8 cellular contexts compared by ENCODE assay signal in genomic region chr1:223920805-223921204, GRCh38.
DNase-seq lines count a peak whose midpoint lies in the region; ATAC-seq and TF ChIP-seq lines count a peak whose summit lies in the region.
"Not testable (repeated sequence)": the region's sequence is repeated elsewhere in the genome, so short reads cannot be mapped to it uniquely, and the experiment has no call there.

No MANE protein-coding gene starts in this region.

- not testable (repeated sequence) for H3K4me1 ChIP-seq in HCT116 (ENCODE audit: control insufficient read depth in 1 of 2, insufficient read depth in 2 of 2, low read length in 2 of 2); esophagus muscularis mucosa; right cardiac atrium (ENCODE audit: control insufficient read depth, insufficient read depth, low read length); ovary (ENCODE audit: insufficient read depth); thyroid gland

- not testable (repeated sequence) for H2AFZ ChIP-seq in HCT116 (ENCODE audit: low read depth, low read length, poor library complexity, severe bottlenecking)

- H3K36me3 Mint-ChIP-seq in activated naive CD4-positive, alpha-beta T cell treated with anti-CD3 and anti-CD28 coated beads, Interleukin-2, amount 10 ng/mL, durations not matched to agents 7 days and 5 days = not testable (repeated sequence)

- H3K27me3 ChIP-seq in AG04450 (ENCODE audit: control insufficient read depth, insufficient read depth, low read length); HCT116 (ENCODE audit: insufficient read depth, low read length); esophagus muscularis mucosa; right cardiac atrium (ENCODE audit: control insufficient read depth, insufficient read depth); ovary; thyroid gland: not testable (repeated sequence)

- intact Hi-C loops in HCT116 (cut with micrococcal nuclease); esophagus muscularis mucosa (cut with DNase I); right cardiac atrium (cut with DNase I); ovary (cut with DNase I); thyroid gland (cut with DNase I): not testable (repeated sequence)

- H3K4me3 Mint-ChIP-seq in activated naive CD4-positive, alpha-beta T cell treated with anti-CD3 and anti-CD28 coated beads, Interleukin-2, amount 10 ng/mL, durations not matched to agents 7 days and 5 days = not testable (repeated sequence)

- H3K4me1 Mint-ChIP-seq in activated naive CD4-positive, alpha-beta T cell treated with anti-CD3 and anti-CD28 coated beads, Interleukin-2, amount 10 ng/mL, durations not matched to agents 7 days and 5 days = not testable (repeated sequence)

- H3K27ac Mint-ChIP-seq in activated naive CD4-positive, alpha-beta T cell treated with anti-CD3 and anti-CD28 coated beads, Interleukin-2, amount 10 ng/mL, durations not matched to agents 7 days and 5 days = not testable (repeated sequence)

- not testable (repeated sequence) for H3K4me3 ChIP-seq in AG04450 (ENCODE audit: low read depth, low read length); HCT116 (replicated peaks in 1 of 2; ENCODE audit: low read depth in 1 of 2, low read length in 2 of 2); esophagus muscularis mucosa; right cardiac atrium (ENCODE audit: low read length); ovary; thyroid gland (replicated peaks in 1 of 3)

- WGBS in esophagus muscularis mucosa = no CpG with 5 or more reads among the region's 4 CpGs
- 90% methylated on average over 1 of the region's 4 CpGs for WGBS in right cardiac atrium
- WGBS in ovary, 3 donors = 95 to 100% (median 100%) methylated on average over 1 of the region's 4 CpGs
- 100% methylated on average over 1 of the region's 4 CpGs for WGBS in thyroid gland, 2 donors

- H3K27me3 Mint-ChIP-seq in activated naive CD4-positive, alpha-beta T cell treated with anti-CD3 and anti-CD28 coated beads, Interleukin-2, amount 10 ng/mL, durations not matched to agents 7 days and 5 days = not testable (repeated sequence)

- not testable (repeated sequence) for H3K9me3 Mint-ChIP-seq in activated naive CD4-positive, alpha-beta T cell treated with anti-CD3 and anti-CD28 coated beads, Interleukin-2, amount 10 ng/mL, durations not matched to agents 7 days and 5 days

- not testable (repeated sequence) for BruUV-seq in HCT116 (replicated peaks; lab: Mats Ljungman, UMichigan)

- not testable (repeated sequence) for H3K9me2 ChIP-seq in HCT116 (ENCODE audit: insufficient read depth)

- TF ChIP-seq CTCF in AG04450 (IDR thresholded peaks at IDR 0.05; ENCODE audit: low read depth, low read length) (peak; percentile 16; the same call in 1 of the 2 replicates), HCT116 (IDR thresholded peaks at IDR 0.05 in 2 of 3, conservative IDR thresholded peaks at IDR 0.05 in 1 of 3; ENCODE audit: borderline replicate concordance in 1 of 3, insufficient read depth in 1 of 3, low read depth in 2 of 3, low read length in 2 of 3) (0 out of 6 replicates have a peak, but pooled peaks of 1 of the 3 experiments have one; percentile 8), esophagus muscularis mucosa (IDR thresholded peaks at IDR 0.05) (peak; percentile 7 to 29 (median 14)), thyroid gland (IDR thresholded peaks at IDR 0.05) (peak in 1 of 6 experiments; percentile 23)
- not testable (repeated sequence) for TF ChIP-seq CTCF in ovary (IDR thresholded peaks at IDR 0.05)

- DNase-seq in AG04450 (ENCODE audit: low read depth, low spot score); HCT116 (ENCODE audit: low read depth, low spot score); esophagus muscularis mucosa (ENCODE audit: extremely low spot score): not testable (repeated sequence)
- peak; percentile 1 for DNase-seq in T follicular helper cell (ENCODE audit: low read depth)
- DNase-seq in activated naive CD4-positive, alpha-beta T cell treated with anti-CD3 and anti-CD28 coated beads, Interleukin-2, amount 10 ng/mL, durations not matched to agents 7 days and 5 days = peak; percentile 37
- peak; percentile 38 to 75 (median 69) for DNase-seq in right cardiac atrium
- DNase-seq in ovary = peak; percentile 16 to 43 (median 31)
- DNase-seq in thyroid gland = peak; percentile 54 to 55

- H3K27ac ChIP-seq in AG04450 (ENCODE audit: low read depth, low read length); HCT116 (ENCODE audit: low read depth, low read length); esophagus muscularis mucosa (replicated peaks in 1 of 4); right cardiac atrium (ENCODE audit: low read length); ovary; thyroid gland: not testable (repeated sequence)

- H3K9ac ChIP-seq in HCT116 (ENCODE audit: low read length) = not testable (repeated sequence)

- RAD21 ChIA-PET in HCT116 (lab: Charles Lee; ENCODE audit: low non-redundant PET in 1 of 2, low total read pairs in 2 of 2, uncharacterized antibody in 2 of 2, unreplicated experiment in 2 of 2) = not testable (repeated sequence)

- H3K9me3 ChIP-seq in AG04450 (ENCODE audit: control insufficient read depth, insufficient read depth, low read length); HCT116 (ENCODE audit: control insufficient read depth in 1 of 2, insufficient read depth in 1 of 2, low read depth in 1 of 2, low read length in 2 of 2); esophagus muscularis mucosa; right cardiac atrium (ENCODE audit: control insufficient read depth, low read length); ovary; thyroid gland: not testable (repeated sequence)

- H3K4me2 ChIP-seq in HCT116 (ENCODE audit: low read length) = not testable (repeated sequence)

- peak; percentile 35 for TF ChIP-seq RAD21 in HCT116 (IDR thresholded peaks at IDR 0.05; ENCODE audit: low read depth)

- TF ChIP-seq EP300 in esophagus muscularis mucosa (IDR thresholded peaks at IDR 0.05); ovary (IDR thresholded peaks at IDR 0.05): not testable (repeated sequence)

- H3K79me2 ChIP-seq in HCT116 (ENCODE audit: insufficient read depth, low read length) = not testable (repeated sequence)

- not testable (repeated sequence) for H3K36me3 ChIP-seq in HCT116 (ENCODE audit: control insufficient read depth in 1 of 2, insufficient read depth in 2 of 2, low read length in 2 of 2); esophagus muscularis mucosa; ovary; thyroid gland

- CTCF ChIA-PET in AG04450 (lab: Charles Lee); HCT116 (lab: Charles Lee); activated naive CD4-positive, alpha-beta T cell treated with anti-CD3 and anti-CD28 coated beads, Interleukin-2, amount 10 ng/mL, durations not matched to agents 7 days and 5 days (lab: Charles Lee): not testable (repeated sequence)

- POLR2A ChIA-PET in AG04450 (lab: Yijun Ruan, JAX); HCT116 (lab: Charles Lee): not testable (repeated sequence)

- TF ChIP-seq POLR2A in HCT116 (IDR thresholded peaks at IDR 0.05; ENCODE audit: borderline replicate concordance, extremely low read depth, insufficient read depth, insufficient read length); esophagus muscularis mucosa (IDR thresholded peaks at IDR 0.05; ENCODE audit: low read depth); ovary (IDR thresholded peaks at IDR 0.05); thyroid gland (IDR thresholded peaks at IDR 0.05): not testable (repeated sequence)

- H4K20me1 ChIP-seq in HCT116 (ENCODE audit: insufficient read depth) = not testable (repeated sequence)

- ATAC-seq in HCT116, right cardiac atrium: not testable (repeated sequence)
